In genomic region chr7:52525772-52526341, GRCh38 we compare ENCODE assay signal across 28 cellular contexts.
"Had no signal": no experiment of that assay in that cellular context is flagged by ENCODE, and none has a peak within 500 bp of the region (broad histone marks: within the 10 kb centered on the region; RNA-seq: fewer than 3 reads in every experiment).

No MANE protein-coding gene starts in this region.

- H3K27me3 Mint-ChIP-seq: activated B cell treated with CpG ODN at 0.5 μM for 24 hours; activated CD4-positive, alpha-beta memory T cell treated with anti-CD3 and anti-CD28 coated beads for 36 hours; activated CD4-positive, alpha-beta T cell treated with anti-CD3 and anti-CD28 coated beads, Interleukin-2, amount 10 ng/mL, durations not matched to agents 24 days and 14 days; activated naive CD8-positive, alpha-beta T cell treated with anti-CD3 and anti-CD28 coated beads, Interleukin-2, amount 50 U/mL, for 24 hours; T-helper 17 cell had no signal

- H3K27me3 ChIP-seq: ascending aorta, Peyer's patch had no signal

- H3K9me3 ChIP-seq: ascending aorta, Peyer's patch had no signal

- H3K4me1 Mint-ChIP-seq: activated B cell treated with CpG ODN at 0.5 μM for 24 hours; activated CD4-positive, alpha-beta T cell treated with anti-CD3 and anti-CD28 coated beads, Interleukin-2, amount 10 ng/mL, durations not matched to agents 24 days and 14 days; activated naive CD8-positive, alpha-beta T cell treated with anti-CD3 and anti-CD28 coated beads, Interleukin-2, amount 50 U/mL, for 24 hours; brain; T-helper 17 cell had no signal

- H3K4me3 Mint-ChIP-seq: activated B cell treated with CpG ODN at 0.5 μM for 24 hours; activated CD4-positive, alpha-beta memory T cell treated with anti-CD3 and anti-CD28 coated beads for 36 hours; activated CD4-positive, alpha-beta T cell treated with anti-CD3 and anti-CD28 coated beads, Interleukin-2, amount 10 ng/mL, durations not matched to agents 24 days and 14 days; activated naive CD8-positive, alpha-beta T cell treated with anti-CD3 and anti-CD28 coated beads, Interleukin-2, amount 50 U/mL, for 24 hours; activated T-cell treated with anti-CD3 and anti-CD28 coated beads, Interleukin-2, amount 50 U/mL, for 4 hours; brain; T-helper 17 cell had no signal

- H3K4me1 ChIP-seq: ascending aorta, Peyer's patch had no signal

- H3K36me3 ChIP-seq: ascending aorta, Peyer's patch had no signal

- H3K4me3 ChIP-seq: ascending aorta, Peyer's patch had no signal

- ATAC-seq: activated naive CD4-positive, alpha-beta T cell treated with anti-CD3 and anti-CD28 coated beads, Interleukin-2, amount 50 U/mL, for 72 hours; activated naive CD8-positive, alpha-beta T cell treated with anti-CD3 and anti-CD28 coated beads, Interleukin-2, amount 50 U/mL, for 24 hours; activated T-cell treated with anti-CD3 and anti-CD28 coated beads, Interleukin-2, amount 50 U/mL, for 4 hours; T-helper 17 cell had no signal

- H3K27ac ChIP-seq: ascending aorta, Peyer's patch had no signal

- H3K9me3 Mint-ChIP-seq: activated CD4-positive, alpha-beta T cell treated with anti-CD3 and anti-CD28 coated beads, Interleukin-2, amount 10 ng/mL, durations not matched to agents 24 days and 14 days; brain had no signal

- H3K27ac Mint-ChIP-seq: activated B cell treated with CpG ODN at 0.5 μM for 24 hours; activated CD4-positive, alpha-beta memory T cell treated with anti-CD3 and anti-CD28 coated beads for 36 hours; activated CD4-positive, alpha-beta T cell treated with anti-CD3 and anti-CD28 coated beads, Interleukin-2, amount 10 ng/mL, durations not matched to agents 24 days and 14 days; activated naive CD4-positive, alpha-beta T cell treated with anti-CD3 and anti-CD28 coated beads, Interleukin-2, amount 50 U/mL, for 72 hours; activated naive CD8-positive, alpha-beta T cell treated with anti-CD3 and anti-CD28 coated beads, Interleukin-2, amount 50 U/mL, for 24 hours; brain; T-helper 17 cell had no signal

- DNase-seq: activated B cell treated with CpG ODN at 0.5 μM for 24 hours; activated CD4-positive, alpha-beta memory T cell treated with anti-CD3 and anti-CD28 coated beads for 36 hours; activated CD4-positive, alpha-beta T cell treated with anti-CD3 and anti-CD28 coated beads for 1 hour; activated CD4-positive, alpha-beta T cell treated with anti-CD3 and anti-CD28 coated beads, Interleukin-2, amount 10 ng/mL, durations not matched to agents 24 days and 14 days; activated CD8-positive, alpha-beta memory T cell treated with anti-CD3 and anti-CD28 coated beads for 24 hours; activated effector memory CD4-positive, alpha-beta T cell treated with anti-CD3 and anti-CD28 coated beads, Interleukin-2, amount 50 U/mL, for 16 hours; activated naive CD4-positive, alpha-beta T cell treated with Interleukin-2 at 50 U/mL for 16 hours; activated naive CD8-positive, alpha-beta T cell treated with anti-CD3 and anti-CD28 coated beads, Interleukin-2, amount 50 U/mL, for 24 hours; activated T-cell treated with anti-CD3 and anti-CD28 coated beads, Interleukin-2, amount 50 U/mL, for 4 hours; amniotic stem cell; cerebellar nuclear complex; IMR-90; Kasumi-1; KBM-7; NCI-H1092; NCI-H1417; NCI-H1694; NCI-H2029 treated with DMSO at 0.1 percent for 48 hours; NCI-H446; NCI-H524; OCI-M1; Peyer's patch; SIG-M5; T-helper 17 cell; T-helper 9 cell had no signal
